Comparison of ENCODE assay signal across 1 cellular context in the genomic region with DNA sequence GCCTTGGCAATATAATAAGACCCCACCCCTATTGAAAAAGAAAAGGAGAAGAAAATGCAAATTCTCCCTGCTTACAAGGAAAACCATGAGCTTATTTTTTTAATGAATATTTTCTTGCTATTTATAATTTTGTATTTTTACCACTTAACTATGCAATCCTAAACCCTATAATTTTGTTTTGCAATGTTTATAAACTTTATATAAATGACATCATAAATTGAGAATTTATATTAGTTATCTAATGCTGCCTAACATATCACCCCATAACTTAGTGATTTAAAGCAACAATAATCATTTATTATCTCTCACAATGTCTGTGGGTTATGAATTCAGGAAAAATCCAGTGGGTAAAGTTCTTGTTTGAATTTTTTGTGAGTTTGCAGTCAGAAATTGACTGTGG.
A peak's percentile ranks its signal among the peaks of the same experiment; 100 is the strongest.
TF ChIP-seq lines count a peak whose summit lies in the region.

No MANE protein-coding gene starts in this region.

TF ChIP-seq in HEK293, 187 proteins besides CTCF, POLR2A, EP300 and RAD21:
- TF ChIP-seq, protein P1, sequence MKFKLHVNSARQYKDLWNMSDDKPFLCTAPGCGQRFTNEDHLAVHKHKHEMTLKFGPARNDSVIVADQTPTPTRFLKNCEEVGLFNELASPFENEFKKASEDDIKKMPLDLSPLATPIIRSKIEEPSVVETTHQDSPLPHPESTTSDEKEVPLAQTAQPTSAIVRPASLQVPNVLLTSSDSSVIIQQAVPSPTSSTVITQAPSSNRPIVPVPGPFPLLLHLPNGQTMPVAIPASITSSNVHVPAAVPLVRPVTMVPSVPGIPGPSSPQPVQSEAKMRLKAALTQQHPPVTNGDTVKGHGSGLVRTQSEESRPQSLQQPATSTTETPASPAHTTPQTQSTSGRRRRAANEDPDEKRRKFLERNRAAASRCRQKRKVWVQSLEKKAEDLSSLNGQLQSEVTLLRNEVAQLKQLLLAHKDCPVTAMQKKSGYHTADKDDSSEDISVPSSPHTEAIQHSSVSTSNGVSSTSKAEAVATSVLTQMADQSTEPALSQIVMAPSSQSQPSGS (tag by site-specific recombination; IDR thresholded peaks at IDR 0.05; ENCODE audit: low read depth): peak; percentile 65
- no peak for TF ChIP-seq ZNF155 (tag by site-specific recombination; IDR thresholded peaks at IDR 0.05)
